Comparison of ENCODE assay signal across 26 cellular contexts in genomic region chr2:85660725-85661124, GRCh38. TPM values are rescaled to one million over a fixed set of nuclear protein-coding genes. Genes with fewer than 3 reads are reported as not detected.
"Had no signal": no experiment of that assay in that cellular context is flagged by ENCODE, and none has a peak within 500 bp of the region (broad histone marks: within the 10 kb centered on the region; RNA-seq: fewer than 3 reads in every experiment).

No MANE protein-coding gene starts in this region.

- H3K27ac ChIP-seq: RWPE1 had no signal

- H3K9me3 ChIP-seq: ascending aorta, body of pancreas, Peyer's patch had no signal

- H3K36me3 Mint-ChIP-seq: activated naive CD4-positive, alpha-beta T cell treated with anti-CD3 and anti-CD28 coated beads, Interleukin-2, amount 50 U/mL, for 72 hours had no signal

- DNase-seq: activated CD4-positive, alpha-beta T cell treated with anti-CD3 and anti-CD28 coated beads for 48 hours; activated CD4-positive, alpha-beta T cell treated with anti-CD3 and anti-CD28 coated beads, Interleukin-2, amount 50 U/mL, for 4 hours; activated CD4-positive, CD25-positive, alpha-beta regulatory T cell treated with anti-CD3 and anti-CD28 coated beads, Interleukin-2, amount 50 U/mL, for 72 hours; activated effector memory CD4-positive, alpha-beta T cell treated with anti-CD3 and anti-CD28 coated beads, Interleukin-2, amount 50 U/mL, for 16 hours; activated naive CD4-positive, alpha-beta T cell treated with Interleukin-2 at 50 U/mL for 16 hours; activated naive CD8-positive, alpha-beta T cell treated with anti-CD3 and anti-CD28 coated beads, Interleukin-2, amount 50 U/mL, for 24 hours; activated T-cell treated with anti-CD3 and anti-CD28 coated beads, Interleukin-2, amount 50 U/mL, for 4 hours; amniotic stem cell; body of pancreas; KG1; NCI-H1048; NCI-H146; NCI-H187 treated with DMSO at 0.1 percent for 48 hours; NCI-H2081 treated with DMSO at 0.1 percent for 48 hours; NCI-H446; NCI-H524; Peyer's patch; SHP77 treated with DMSO at 0.1 percent for 48 hours had no signal

- ATAC-seq: activated naive CD4-positive, alpha-beta T cell treated with anti-CD3 and anti-CD28 coated beads, Interleukin-2, amount 50 U/mL, for 72 hours; activated naive CD8-positive, alpha-beta T cell treated with anti-CD3 and anti-CD28 coated beads, Interleukin-2, amount 50 U/mL, for 24 hours; activated T-cell treated with anti-CD3 and anti-CD28 coated beads, Interleukin-2, amount 50 U/mL, for 4 hours had no signal

- H3K27me3 Mint-ChIP-seq: activated naive CD8-positive, alpha-beta T cell treated with anti-CD3 and anti-CD28 coated beads, Interleukin-2, amount 50 U/mL, for 24 hours had no signal

- H3K4me1 Mint-ChIP-seq: activated naive CD8-positive, alpha-beta T cell treated with anti-CD3 and anti-CD28 coated beads, Interleukin-2, amount 50 U/mL, for 24 hours had no signal

- H3K27ac Mint-ChIP-seq: activated naive CD4-positive, alpha-beta T cell treated with anti-CD3 and anti-CD28 coated beads, Interleukin-2, amount 50 U/mL, for 72 hours; activated naive CD8-positive, alpha-beta T cell treated with anti-CD3 and anti-CD28 coated beads, Interleukin-2, amount 50 U/mL, for 24 hours; T-helper 1 cell treated with Interleukin-12 subunit alpha and Interleukin-12 subunit beta and Interleukin-4 antibody, amounts not matched to agents 30 μg/mL and 1 μg/mL, for 36 hours had no signal

- H3K9me3 Mint-ChIP-seq: activated naive CD4-positive, alpha-beta T cell treated with anti-CD3 and anti-CD28 coated beads, Interleukin-2, amount 50 U/mL, for 72 hours; activated naive CD8-positive, alpha-beta T cell treated with anti-CD3 and anti-CD28 coated beads, Interleukin-2, amount 50 U/mL, for 24 hours; activated T-cell treated with anti-CD3 and anti-CD28 coated beads, Interleukin-2, amount 50 U/mL, for 4 hours; T-helper 1 cell treated with Interleukin-12 subunit alpha and Interleukin-12 subunit beta and Interleukin-4 antibody, amounts not matched to agents 30 μg/mL and 1 μg/mL, for 36 hours had no signal

- H3K4me3 ChIP-seq: ascending aorta, body of pancreas, Peyer's patch had no signal

- H3K4me3 Mint-ChIP-seq: activated naive CD8-positive, alpha-beta T cell treated with anti-CD3 and anti-CD28 coated beads, Interleukin-2, amount 50 U/mL, for 24 hours; activated T-cell treated with anti-CD3 and anti-CD28 coated beads, Interleukin-2, amount 50 U/mL, for 4 hours; T-helper 1 cell treated with Interleukin-12 subunit alpha and Interleukin-12 subunit beta and Interleukin-4 antibody, amounts not matched to agents 30 μg/mL and 1 μg/mL, for 36 hours had no signal

- H3K27me3 ChIP-seq: ascending aorta, body of pancreas, Peyer's patch had no signal

- H3K4me1 ChIP-seq: body of pancreas, Peyer's patch had no signal

RNA-seq across cellular contexts. Expression of gene SFTPB, which starts 7.3 kb away (rescaled TPM):
- total RNA-seq: activated naive CD4-positive, alpha-beta T cell treated with anti-CD3 and anti-CD28 coated beads, Interleukin-2, amount 50 U/mL, for 72 hours; ascending aorta; body of pancreas; bronchial epithelial cell; LHCN-M2; M059J; SK-MEL-5 had no signal

RNA-seq across cellular contexts. Expression of gene GNLY, which starts 33.4 kb away (rescaled TPM):
- total RNA-seq: ascending aorta, bronchial epithelial cell, LHCN-M2, M059J, SK-MEL-5 had no signal
